In the genomic region with DNA sequence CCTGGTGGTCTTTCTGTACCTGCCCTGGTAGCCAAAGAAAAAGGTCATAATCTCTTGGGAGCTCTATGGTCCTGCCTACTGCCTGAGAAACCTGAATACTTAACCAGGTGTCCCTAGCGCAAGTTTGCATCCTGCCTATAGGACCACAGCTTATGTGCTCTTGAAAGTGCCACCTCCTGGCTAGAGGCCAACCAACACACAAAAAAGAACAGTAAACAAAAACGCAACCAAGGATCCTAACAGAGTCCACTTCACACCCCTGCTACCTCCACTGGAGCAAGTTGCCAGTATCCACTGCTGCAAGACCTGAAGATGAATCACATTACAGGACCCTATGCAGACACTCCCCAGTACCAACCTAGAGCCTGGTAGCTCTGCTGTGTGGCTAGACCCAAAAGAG, we compare ENCODE assay signal across 31 cellular contexts.
"Had no signal": no experiment of that assay in that cellular context is flagged by ENCODE, and none has a peak within 500 bp of the region (broad histone marks: within the 10 kb centered on the region; RNA-seq: fewer than 3 reads in every experiment).

No MANE protein-coding gene starts in this region.

- H3K4me3 ChIP-seq: esophagus squamous epithelium, heart right ventricle, left ventricle myocardium inferior, lower lobe of right lung, ovary, right atrium auricular region, smooth muscle cell, suprapubic skin, transverse colon, upper lobe of right lung, uterus had no signal

- H3K4me3 Mint-ChIP-seq: effector memory CD8-positive, alpha-beta T cell; immature natural killer cell; memory B cell; natural killer cell; stimulated activated naive CD8-positive, alpha-beta T cell treated with anti-CD3 and anti-CD28 coated beads, Interleukin-15, amount 100 ng/mL, for 72 hours had no signal

- DNase-seq: cortex of kidney; effector memory CD8-positive, alpha-beta T cell; erythroblast; esophagus squamous epithelium; foreskin melanocyte; glutamatergic neuron; heart right ventricle; hippocampal formation; immature natural killer cell; islet precursor cell; kidney glomerular epithelial cell; left colon; left ventricle myocardium inferior; lower lobe of right lung; natural killer cell; occipital lobe; ovary; stimulated activated CD4-positive, alpha-beta T cell treated with anti-CD3 and anti-CD28 coated beads, Interleukin-12 subunit alpha, Interleukin-12 subunit beta, amount 100 ng/mL, for 4 hours; stimulated activated CD4-positive, alpha-beta T cell treated with anti-CD3 and anti-CD28 coated beads, Interleukin-1b, Interleukin-23, amount 100 ng/mL, for 48 hours; stimulated activated CD4-positive, alpha-beta T cell treated with anti-CD3 and anti-CD28 coated beads, Interleukin-4, amount 100 ng/mL, for 1 hour; stimulated activated CD8-positive, alpha-beta memory T cell treated with anti-CD3 and anti-CD28 coated beads, Interleukin-4, amount 100 ng/mL, for 48 hours; stimulated activated naive CD4-positive, alpha-beta T cell; stimulated activated naive CD8-positive, alpha-beta T cell treated with anti-CD3 and anti-CD28 coated beads, Interleukin-15, amount 100 ng/mL, for 72 hours; transverse colon; upper lobe of right lung; uterus had no signal

- H3K9me3 ChIP-seq: esophagus squamous epithelium, left ventricle myocardium inferior, lower lobe of right lung, ovary, right atrium auricular region, suprapubic skin, transverse colon, upper lobe of right lung, uterus had no signal

- H3K4me1 ChIP-seq: esophagus squamous epithelium, heart right ventricle, left ventricle myocardium inferior, lower lobe of right lung, right atrium auricular region, suprapubic skin, transverse colon, upper lobe of right lung, uterus had no signal

- H3K27me3 Mint-ChIP-seq: effector memory CD8-positive, alpha-beta T cell; memory B cell; stimulated activated naive CD8-positive, alpha-beta T cell treated with anti-CD3 and anti-CD28 coated beads, Interleukin-15, amount 100 ng/mL, for 72 hours had no signal

- H3K27ac Mint-ChIP-seq: effector memory CD8-positive, alpha-beta T cell; immature natural killer cell; memory B cell; natural killer cell; stimulated activated naive CD8-positive, alpha-beta T cell treated with anti-CD3 and anti-CD28 coated beads, Interleukin-15, amount 100 ng/mL, for 72 hours had no signal

- H3K4me2 ChIP-seq: smooth muscle cell had no signal

- H3K27me3 ChIP-seq: esophagus squamous epithelium, heart right ventricle, ovary, right atrium auricular region, suprapubic skin, transverse colon, upper lobe of right lung, uterus had no signal

- ATAC-seq: effector memory CD8-positive, alpha-beta T cell; heart right ventricle; left colon; lower lobe of right lung; natural killer cell; sciatic nerve; stimulated activated naive CD8-positive, alpha-beta T cell treated with anti-CD3 and anti-CD28 coated beads, Interleukin-15, amount 100 ng/mL, for 72 hours; upper lobe of right lung had no signal

- H3K27ac ChIP-seq: esophagus squamous epithelium, heart right ventricle, left ventricle myocardium inferior, lower lobe of right lung, ovary, right atrium auricular region, suprapubic skin, transverse colon, upper lobe of right lung, uterus had no signal

- H3K4me1 Mint-ChIP-seq: immature natural killer cell; memory B cell; natural killer cell; stimulated activated naive CD8-positive, alpha-beta T cell treated with anti-CD3 and anti-CD28 coated beads, Interleukin-15, amount 100 ng/mL, for 72 hours had no signal

- H3K9me3 Mint-ChIP-seq: memory B cell; stimulated activated naive CD8-positive, alpha-beta T cell treated with anti-CD3 and anti-CD28 coated beads, Interleukin-15, amount 100 ng/mL, for 72 hours had no signal

- H3K36me3 Mint-ChIP-seq: immature natural killer cell, memory B cell, natural killer cell had no signal

- H3K36me3 ChIP-seq: esophagus squamous epithelium, heart right ventricle, left ventricle myocardium inferior, lower lobe of right lung, ovary, right atrium auricular region, suprapubic skin, transverse colon, upper lobe of right lung, uterus had no signal
